22 cellular contexts compared by ENCODE assay signal in the genomic region with DNA sequence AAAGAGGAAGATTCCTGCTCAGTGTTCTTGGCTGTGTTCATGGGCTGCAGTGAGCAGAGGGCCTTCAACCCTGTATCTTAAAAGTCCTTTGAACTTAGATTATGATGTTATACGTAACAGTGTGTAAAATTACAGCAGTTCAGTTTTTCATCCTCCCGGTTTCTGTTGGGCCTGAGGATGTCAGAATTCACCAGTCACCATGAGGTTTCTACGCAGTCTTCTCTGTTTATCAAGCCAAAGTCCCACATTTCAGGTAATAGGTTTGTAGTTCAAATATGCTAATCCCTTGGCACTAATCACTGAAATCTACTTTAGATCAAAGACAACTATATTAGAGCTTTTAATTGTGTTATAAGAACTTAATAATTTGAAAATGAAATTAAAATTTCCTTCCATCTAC. TPM values are rescaled to one million over a fixed set of nuclear protein-coding genes. Genes with fewer than 3 reads are reported as not detected.
DNase-seq lines count a peak whose midpoint lies in the region; ATAC-seq, FAIRE-seq and TF ChIP-seq lines count a peak whose summit lies in the region.
"Had no signal": no experiment of that assay in that cellular context is flagged by ENCODE, and none has a peak within 500 bp of the region (broad histone marks: within the 10 kb centered on the region; RNA-seq: fewer than 3 reads in every experiment).

No MANE protein-coding gene starts in this region.

- BruUV-seq in IMR-90 (replicated peaks; lab: Mats Ljungman, UMichigan): no TSS peak

- H3K9me3 Mint-ChIP-seq in activated naive CD8-positive, alpha-beta T cell treated with anti-CD3 and anti-CD28 coated beads, Interleukin-2, amount 50 U/mL, for 24 hours: no peaks in the 10 kb centered on the region
- H3K9me3 Mint-ChIP-seq in activated naive CD8-positive, alpha-beta T cell treated with anti-CD3 and anti-CD28 coated beads for 36 hours: peaks cover under 1% of the 10 kb centered on the region
- H3K9me3 Mint-ChIP-seq: CD4-positive, alpha-beta T cell; CD8-positive, alpha-beta T cell had no signal

- H3K14ac ChIP-seq in IMR-90 (replicated peaks; ENCODE audit: low read depth, low read length): no peak overlapping the region

- no peak for TF ChIP-seq POLR2A in IMR-90 (IDR thresholded peaks at IDR 0.05; ENCODE audit: low read depth, low read length)

- 0 out of 2 replicates have a peak, but pooled peaks cover 2% of the 10 kb centered on the region for H3K9me1 ChIP-seq in IMR-90 (ENCODE audit: insufficient read depth, low read length)

- no peak overlapping the region for H4K8ac ChIP-seq in IMR-90 (ENCODE audit: low read depth in 2 of 2, low read length in 2 of 2)

- peak overlapping the region; percentile 28 for H2AK9ac ChIP-seq in IMR-90 (replicated peaks; ENCODE audit: low read depth, low read length, poor library complexity)

- H2BK120ac ChIP-seq in IMR-90 (ENCODE audit: low read depth, low read length): no peak overlapping the region

- no peak for DNase-seq in activated naive CD8-positive, alpha-beta T cell treated with anti-CD3 and anti-CD28 coated beads, Interleukin-2, amount 50 U/mL, for 24 hours
- DNase-seq in activated naive CD8-positive, alpha-beta T cell treated with anti-CD3 and anti-CD28 coated beads for 36 hours: no peak
- DNase-seq in IMR-90 (no peak), NCI-H1048 (lab: John Stamatoyannopoulos, UW) (no peak), MG63 (no peak)
- DNase-seq: AML-193; Caco-2; Calu3; CD4-positive, alpha-beta T cell; CD8-positive, alpha-beta T cell; DMS79 treated with DMSO at 0.1 percent for 48 hours; GDM1 had no signal

- no peak overlapping the region for H2AK5ac ChIP-seq in IMR-90 (ENCODE audit: low read depth, low read length)

- H2BK15ac ChIP-seq in IMR-90 (ENCODE audit: low read depth, low read length): no peak overlapping the region

- no peak for TF ChIP-seq CTCF in IMR-90 (conservative IDR thresholded peaks at IDR 0.05; ENCODE audit: low read depth, low read length)

- POLR2A ChIA-PET in IMR-90 (lab: Charles Lee; ENCODE audit: unreplicated experiment): no interaction called here

- no peak for ATAC-seq in activated naive CD8-positive, alpha-beta T cell treated with anti-CD3 and anti-CD28 coated beads, Interleukin-2, amount 50 U/mL, for 24 hours
- ATAC-seq in IMR-90 (ENCODE audit: low read depth): no peak
- ATAC-seq: A549; CD8-positive, alpha-beta T cell; GM12878 had no signal

- H2BK20ac ChIP-seq in IMR-90 (ENCODE audit: low read depth, low read length): no peak overlapping the region

- peak overlapping the region; percentile 8 for H3K27ac Mint-ChIP-seq in activated naive CD8-positive, alpha-beta T cell treated with anti-CD3 and anti-CD28 coated beads, Interleukin-2, amount 50 U/mL, for 24 hours
- no peak overlapping the region for H3K27ac Mint-ChIP-seq in activated naive CD8-positive, alpha-beta T cell treated with anti-CD3 and anti-CD28 coated beads for 36 hours
- H3K27ac Mint-ChIP-seq: B cell; CD4-positive, alpha-beta T cell; CD8-positive, alpha-beta T cell had no signal

- H3K4me1 Mint-ChIP-seq in activated naive CD8-positive, alpha-beta T cell treated with anti-CD3 and anti-CD28 coated beads, Interleukin-2, amount 50 U/mL, for 24 hours: no peaks in the 10 kb centered on the region
- H3K4me1 Mint-ChIP-seq in activated naive CD8-positive, alpha-beta T cell treated with anti-CD3 and anti-CD28 coated beads for 36 hours: no peaks in the 10 kb centered on the region
- H3K4me1 Mint-ChIP-seq: B cell had no signal

- H3K4me3 ChIP-seq in IMR-90 (ENCODE audit: insufficient read depth, low read depth, low read length) (no peak overlapping the region), MG63 (no peak overlapping the region)
- H3K4me3 ChIP-seq: A549; BLaER1 treated with 17β-estradiol and CSF1 and Interleukin-3, amounts not matched to agents 10 nM and 100 nM; GM12878 had no signal

- H3K36me3 Mint-ChIP-seq in activated naive CD8-positive, alpha-beta T cell treated with anti-CD3 and anti-CD28 coated beads, Interleukin-2, amount 50 U/mL, for 24 hours (ENCODE audit: low read depth): peaks cover 17% of the 10 kb centered on the region
- H3K36me3 Mint-ChIP-seq in activated naive CD8-positive, alpha-beta T cell treated with anti-CD3 and anti-CD28 coated beads for 36 hours: peaks cover 3% of the 10 kb centered on the region

- H3K56ac ChIP-seq in IMR-90 (ENCODE audit: extremely low read depth, insufficient read depth, low read length): no peak overlapping the region

- H3K36me3 ChIP-seq in IMR-90 (ENCODE audit: control insufficient read depth, insufficient read depth, low read length) (peaks cover 19% of the 10 kb centered on the region), MG63 (no peaks in the 10 kb centered on the region)

- FAIRE-seq in G401.6 (lab: Jason Lieb, UNC): peak; percentile 13
- FAIRE-seq: A549, D721Med, GM12878, GM12892, GM18507 had no signal

- no peak overlapping the region for H4K5ac ChIP-seq in IMR-90 (ENCODE audit: low read depth, low read length)

- no peak for TF ChIP-seq RAD21 in IMR-90 (IDR thresholded peaks at IDR 0.05; ENCODE audit: low read length)

- no peaks in the 10 kb centered on the region for H3K27me3 ChIP-seq in IMR-90 (ENCODE audit: control insufficient read depth, insufficient read depth, low read length)
- no peaks in the 10 kb centered on the region for H3K27me3 ChIP-seq in MG63
- H3K27me3 ChIP-seq: BLaER1 treated with 17β-estradiol and CSF1 and Interleukin-3, amounts not matched to agents 10 nM and 100 nM had no signal

- H2BK5ac ChIP-seq in IMR-90 (ENCODE audit: low read depth, low read length, poor library complexity, severe bottlenecking): no peak overlapping the region

- H4K20me1 ChIP-seq in IMR-90 (ENCODE audit: insufficient read depth, low read length): no peaks in the 10 kb centered on the region
- H4K20me1 ChIP-seq: BLaER1 treated with 17β-estradiol and CSF1 and Interleukin-3, amounts not matched to agents 10 nM and 100 nM had no signal

- H3K9me3 ChIP-seq in IMR-90 (ENCODE audit: control insufficient read depth, insufficient read depth, low read length): no peaks in the 10 kb centered on the region
- H3K9me3 ChIP-seq in MG63: no peaks in the 10 kb centered on the region
- H3K9me3 ChIP-seq: A549, Caco-2 had no signal

- H3K27me3 Mint-ChIP-seq in activated naive CD8-positive, alpha-beta T cell treated with anti-CD3 and anti-CD28 coated beads, Interleukin-2, amount 50 U/mL, for 24 hours: no peaks in the 10 kb centered on the region
- H3K27me3 Mint-ChIP-seq in activated naive CD8-positive, alpha-beta T cell treated with anti-CD3 and anti-CD28 coated beads for 36 hours: no peaks in the 10 kb centered on the region
- H3K27me3 Mint-ChIP-seq: B cell; CD4-positive, alpha-beta T cell had no signal

- H3K27ac ChIP-seq in IMR-90 (ENCODE audit: insufficient read depth, low read length): no peak overlapping the region
- H3K27ac ChIP-seq: 22Rv1; A549; BLaER1 treated with 17β-estradiol and CSF1 and Interleukin-3, amounts not matched to agents 10 nM and 100 nM; C4-2B had no signal

- H3K79me1 ChIP-seq in IMR-90 (ENCODE audit: low read depth in 1 of 2, low read length in 2 of 2): no peaks in the 10 kb centered on the region

- no peak overlapping the region for H3K4me3 Mint-ChIP-seq in activated naive CD8-positive, alpha-beta T cell treated with anti-CD3 and anti-CD28 coated beads, Interleukin-2, amount 50 U/mL, for 24 hours
- H3K4me3 Mint-ChIP-seq in activated naive CD8-positive, alpha-beta T cell treated with anti-CD3 and anti-CD28 coated beads for 36 hours: no peak overlapping the region
- H3K4me3 Mint-ChIP-seq: B cell; CD4-positive, alpha-beta T cell; CD8-positive, alpha-beta T cell had no signal

- no peak overlapping the region for H3K4ac ChIP-seq in IMR-90 (ENCODE audit: low read depth, low read length)

- H2AFZ ChIP-seq in IMR-90 (replicated peaks; ENCODE audit: low read length, poor library complexity): no peak overlapping the region

- no peak overlapping the region for H3K9ac ChIP-seq in IMR-90 (ENCODE audit: low read depth, low read length)
- H3K9ac ChIP-seq: BLaER1 treated with 17β-estradiol and CSF1 and Interleukin-3, amounts not matched to agents 10 nM and 100 nM had no signal

- 100% methylated on average over 1 of the region's 3 CpGs; no CpG with 5 or more reads in 1 of the 2 experiments for WGBS in IMR-90 (ENCODE audit: extremely low coverage in 2 of 2, insufficient read length in 1 of 2), 2 experiments

- dilution Hi-C loops in IMR-90 (cut with HindIII; ENCODE audit: low sequenced_read_pairs, unreplicated experiment): no loop called here

- H3K18ac ChIP-seq in IMR-90 (ENCODE audit: low read depth, low read length): no peak overlapping the region

- H3K23ac ChIP-seq in IMR-90 (ENCODE audit: low read depth, low read length): no peak overlapping the region

- CTCF ChIA-PET in IMR-90 (lab: Yijun Ruan, JAX): no interaction called here

- intact Hi-C loops in IMR-90 (cut with micrococcal nuclease): no loop called here

- no peaks in the 10 kb centered on the region for H3K4me1 ChIP-seq in IMR-90 (ENCODE audit: control insufficient read depth, insufficient read depth, low read length)
- H3K4me1 ChIP-seq: A549; BLaER1 treated with 17β-estradiol and CSF1 and Interleukin-3, amounts not matched to agents 10 nM and 100 nM; Caco-2 had no signal

- no peak overlapping the region for H3K4me2 ChIP-seq in IMR-90 (ENCODE audit: low read depth, low read length)
- H3K4me2 ChIP-seq: A549; BLaER1 treated with 17β-estradiol and CSF1 and Interleukin-3, amounts not matched to agents 10 nM and 100 nM had no signal

- in situ Hi-C loops in IMR-90 (cut with MboI; ENCODE audit: low sequenced_read_pairs): loop anchor here (25.0 kb wide), 1 partner anchor 316 kb away; no protein-coding TSS in a partner anchor

- H4K91ac ChIP-seq in IMR-90 (ENCODE audit: insufficient read depth, low read depth, low read length): no peak overlapping the region

TF ChIP-seq in IMR-90, 13 proteins besides CTCF, POLR2A, EP300 and RAD21 (continues in another document):
- no peak for TF ChIP-seq RFX5 (IDR thresholded peaks at IDR 0.05; ENCODE audit: low read depth, low read length)
- no peak for TF ChIP-seq BHLHE40 (IDR thresholded peaks at IDR 0.05; ENCODE audit: low read depth, low read length)

RNA-seq across cellular contexts. Expression of a gene that starts 24.9 kb away (rescaled TPM):
- 10 to 100 TPM; 11.7 to 13.2 TPM for total RNA-seq in activated naive CD8-positive, alpha-beta T cell treated with anti-CD3 and anti-CD28 coated beads for 36 hours
- total RNA-seq in IMR-90 (2012; rRNA removed): 9.7 and 13.6 TPM in 2 replicates
- polyA plus RNA-seq in IMR-90 (2012; rRNA removed): 2.9 and 3.6 TPM in 2 replicates
- 0.76 and 0.88 TPM in 2 replicates for polyA plus RNA-seq in IMR-90 (2012; cell fraction: cytosol; rRNA removed)
- polyA plus RNA-seq in IMR-90 (2012; cell fraction: nucleus; rRNA removed; ENCODE audit: low replicate concordance): 1.0 and 5.6 TPM in 2 replicates
- 8.6 and 10.6 TPM in 2 replicates for total RNA-seq in MG63 (2014; rRNA removed; shearing (Covaris generic); ENCODE audit: low replicate concordance)

RNA-seq across cellular contexts. Expression of a gene that starts 26.6 kb away (rescaled TPM):
- 1 to 10 TPM; 6.9 to 7.0 TPM for total RNA-seq in activated naive CD8-positive, alpha-beta T cell treated with anti-CD3 and anti-CD28 coated beads for 36 hours
- 27.1 and 45.0 TPM in 2 replicates for total RNA-seq in IMR-90 (2012; rRNA removed)
- 21.8 and 26.3 TPM in 2 replicates for polyA plus RNA-seq in IMR-90 (2012; rRNA removed)
- 5.9 and 7.5 TPM in 2 replicates for polyA plus RNA-seq in IMR-90 (2012; cell fraction: cytosol; rRNA removed)
- polyA plus RNA-seq in IMR-90 (2012; cell fraction: nucleus; rRNA removed; ENCODE audit: low replicate concordance): 1.6 and 9.7 TPM in 2 replicates
- 8.1 and 16.1 TPM in 2 replicates for total RNA-seq in MG63 (2014; rRNA removed; shearing (Covaris generic); ENCODE audit: low replicate concordance)
